ENCODE assay signal across 8 cellular contexts in the genomic region with DNA sequence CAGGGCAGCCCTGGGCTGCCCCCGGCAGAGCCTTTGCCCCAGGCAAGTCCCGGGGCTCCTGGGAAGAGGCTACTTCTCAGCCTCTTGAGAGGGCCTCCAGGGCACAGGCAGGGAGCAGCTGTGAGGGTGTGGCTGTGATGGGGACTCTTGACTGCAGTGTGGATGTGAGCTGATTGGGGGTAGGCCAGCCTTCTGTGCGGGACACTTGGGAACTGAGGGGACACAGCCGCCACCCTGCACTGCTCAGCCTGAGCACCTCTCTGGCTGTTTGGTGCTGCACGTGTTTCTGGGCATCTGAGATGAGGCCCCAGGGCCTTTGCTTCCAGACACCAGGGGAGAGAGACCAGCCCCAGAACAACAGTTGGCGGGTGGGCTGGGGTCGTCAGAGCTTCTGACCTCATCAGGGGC.
DNase-seq lines count a peak whose midpoint lies in the region; ATAC-seq and TF ChIP-seq lines count a peak whose summit lies in the region.

No MANE protein-coding gene starts in this region.

- peaks cover 21% of the 10 kb centered on the region for H3K4me1 ChIP-seq in RWPE2 (ENCODE audit: insufficient read depth, poor library complexity, severe bottlenecking)
- peaks cover 38% of the 10 kb centered on the region for H3K4me1 ChIP-seq in fibroblast of lung (ENCODE audit: control insufficient read depth, extremely low read depth, insufficient read depth, low read length)
- H3K4me1 ChIP-seq in subcutaneous abdominal adipose tissue (ENCODE audit: control insufficient read depth in 5 of 5, insufficient read depth in 5 of 5, low read length in 5 of 5), result peaks cover 11 to 82% (median 65%) of the 10 kb centered on the region in 5 donors

- peak; percentile 17 for ATAC-seq in GM19438 (IDR thresholded peaks at IDR 0.05; ENCODE audit: low read depth, unreplicated experiment)
- ATAC-seq in RWPE2 (ENCODE audit: low read depth), result peak; percentile 43

- 0 out of 2 replicates have a peak, but pooled peaks cover 2% of the 10 kb centered on the region for H3K36me3 ChIP-seq in RWPE2 (ENCODE audit: low read depth)
- H3K36me3 ChIP-seq in fibroblast of lung (ENCODE audit: control insufficient read depth, insufficient read depth, low read length), result no peaks in the 10 kb centered on the region
- peaks cover 0 to 4% (median 0%) of the 10 kb centered on the region in 5 donors for H3K36me3 ChIP-seq in subcutaneous abdominal adipose tissue (ENCODE audit: control insufficient read depth in 5 of 5, insufficient read depth in 5 of 5, low read length in 5 of 5)

- H3K4me3 ChIP-seq in RWPE2 (ENCODE audit: severe bottlenecking), result no peak overlapping the region
- H3K4me3 ChIP-seq in fibroblast of lung (replicated peaks in 1 of 4; ENCODE audit: control extremely low read depth in 1 of 4, insufficient read depth in 1 of 4, low read depth in 3 of 4, low read length in 4 of 4), result peak overlapping the region in 1 of 4 experiments; percentile 8
- H3K4me3 ChIP-seq in subcutaneous abdominal adipose tissue (ENCODE audit: low read depth in 1 of 5, low read length in 5 of 5), result peak overlapping the region in 3 of 5 donors; percentile 11 to 57 (median 51)

- H4K20me1 ChIP-seq in fibroblast of lung (ENCODE audit: control insufficient read depth, extremely low read depth, insufficient read depth, low read length), result no peaks in the 10 kb centered on the region

- H3K27me3 ChIP-seq in RWPE2 (ENCODE audit: insufficient read depth, poor library complexity, severe bottlenecking) (no peaks in the 10 kb centered on the region), fibroblast of lung (ENCODE audit: control insufficient read depth, insufficient read depth, low read length) (no peaks in the 10 kb centered on the region), subcutaneous abdominal adipose tissue (ENCODE audit: control insufficient read depth in 5 of 5, insufficient read depth in 4 of 5, low read length in 5 of 5) (no peaks in the 10 kb centered on the region)

- H3K27ac ChIP-seq in RWPE2 (ENCODE audit: poor library complexity, severe bottlenecking) (peak overlapping the region; percentile 97), fibroblast of lung (ENCODE audit: insufficient read depth, low read length) (peak overlapping the region; percentile 95), subcutaneous abdominal adipose tissue (ENCODE audit: low read depth, low read length) (peak overlapping the region; percentile 80)

- H3K9me3 ChIP-seq in RWPE2 (ENCODE audit: severe bottlenecking) (no peaks in the 10 kb centered on the region), fibroblast of lung (ENCODE audit: control insufficient read depth, insufficient read depth, low read depth, low read length) (no peaks in the 10 kb centered on the region), subcutaneous abdominal adipose tissue (ENCODE audit: control insufficient read depth in 5 of 5, low read length in 5 of 5) (no peaks in the 10 kb centered on the region)

- peak overlapping the region; percentile 17 for H3K4me2 ChIP-seq in fibroblast of lung (ENCODE audit: extremely low read depth, insufficient read depth, low read length)

- H3K79me2 ChIP-seq in fibroblast of lung (ENCODE audit: control insufficient read depth, insufficient read depth, low read length), result peaks cover 79% of the 10 kb centered on the region

- no peak overlapping the region for H2AFZ ChIP-seq in fibroblast of lung (ENCODE audit: low read length)

- TF ChIP-seq CTCF in RWPE2 (IDR thresholded peaks at IDR 0.05; ENCODE audit: poor library complexity, severe bottlenecking), result no peak
- no peak for TF ChIP-seq CTCF in fibroblast of lung (conservative IDR thresholded peaks at IDR 0.05 in 1 of 2, IDR thresholded peaks at IDR 0.05 in 1 of 2; ENCODE audit: low read depth in 1 of 2, low read length in 2 of 2)
- no peak for TF ChIP-seq CTCF in GM10266 (IDR thresholded peaks at IDR 0.05; ENCODE audit: control insufficient read depth, insufficient read depth, low read depth, missing control alignments)

- H3K9ac ChIP-seq in fibroblast of lung (ENCODE audit: insufficient read depth, low read length) (peak overlapping the region; percentile 41), subcutaneous abdominal adipose tissue (ENCODE audit: low read length in 5 of 5) (peak overlapping the region in 3 of 5 donors; percentile 64 to 72 (median 67))

- DNase-seq in A172 (ENCODE audit: low spot score) (peak; percentile 11), RWPE2 (ENCODE audit: low spot score) (no peak), fibroblast of lung (ENCODE audit: low read depth in 2 of 2) (no peak), GM10266 (ENCODE audit: extremely low spot score) (no peak), HK-2 (ENCODE audit: unreplicated experiment) (no peak), CD1c-positive myeloid dendritic cell (ENCODE audit: extremely low spot score) (no peak)
